26 cellular contexts compared by ENCODE assay signal in the genomic region with DNA sequence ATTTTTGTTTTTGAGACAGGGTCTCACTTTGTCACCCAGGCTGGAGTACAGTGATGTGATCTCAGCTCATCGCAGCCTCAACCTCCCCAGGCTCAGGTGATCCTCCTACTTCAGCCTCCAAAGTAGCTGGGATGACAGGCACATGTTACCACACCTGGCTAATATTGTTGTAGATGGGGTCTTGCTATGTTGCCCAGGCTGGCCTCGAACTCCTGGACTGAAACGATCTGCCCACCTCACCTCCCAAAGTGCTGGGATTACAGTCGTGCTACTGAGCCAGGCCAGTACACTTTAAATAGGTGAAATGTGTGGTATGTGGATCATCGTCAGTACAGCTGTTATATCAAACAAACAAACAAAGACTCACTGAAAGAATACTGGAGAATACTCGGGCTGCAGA. TPM values are rescaled to one million over a fixed set of nuclear protein-coding genes. Genes with fewer than 3 reads are reported as not detected.
DNase-seq lines count a peak whose midpoint lies in the region; ATAC-seq, FAIRE-seq and TF ChIP-seq lines count a peak whose summit lies in the region.
"Had no signal": no experiment of that assay in that cellular context is flagged by ENCODE, and none has a peak within 500 bp of the region (broad histone marks: within the 10 kb centered on the region; RNA-seq: fewer than 3 reads in every experiment).

No MANE protein-coding gene starts in this region.

- H3K9ac ChIP-seq in HepG2 (ENCODE audit: insufficient read depth, low read depth, low read length) (no peak overlapping the region), IMR-90 (ENCODE audit: low read depth, low read length) (no peak overlapping the region)
- H3K9ac ChIP-seq: BLaER1 treated with 17β-estradiol and CSF1 and Interleukin-3, amounts not matched to agents 10 nM and 100 nM; GM23248 had no signal

- no peak for TF ChIP-seq RAD21 in HepG2 (CRISPR knock-in tag; IDR thresholded peaks at IDR 0.05)
- no peak for TF ChIP-seq RAD21 in IMR-90 (IDR thresholded peaks at IDR 0.05; ENCODE audit: low read length)

- H3K56ac ChIP-seq in IMR-90 (ENCODE audit: extremely low read depth, insufficient read depth, low read length), result no peak overlapping the region

- no peak for DNase-seq in HepG2 (ENCODE audit: low spot score)
- DNase-seq in right lobe of liver, result no peak
- DNase-seq in IMR-90, result no peak
- no peak for DNase-seq in effector memory CD8-positive, alpha-beta T cell
- no peak for DNase-seq in central memory CD4-positive, alpha-beta T cell
- DNase-seq in adrenal gland, result no peak
- no peak for DNase-seq in GM12892 (ENCODE audit: insufficient read length)
- DNase-seq: 8988T; CD4-positive, CD25-positive, alpha-beta regulatory T cell; CD8-positive, alpha-beta memory T cell; COR-L47; DMS 273 treated with DMSO at 0.1 percent for 48 hours; DMS53; DND-41; EL; GM23248 had no signal

- H3K4me1 ChIP-seq in HepG2 (ENCODE audit: insufficient read depth, low read length), result peaks cover 13% of the 10 kb centered on the region
- no peaks in the 10 kb centered on the region for H3K4me1 ChIP-seq in right lobe of liver
- no peaks in the 10 kb centered on the region for H3K4me1 ChIP-seq in IMR-90 (ENCODE audit: control insufficient read depth, insufficient read depth, low read length)
- no peaks in the 10 kb centered on the region for H3K4me1 ChIP-seq in adrenal gland (replicated peaks in 1 of 2)
- H3K4me1 ChIP-seq: HAP-1 had no signal

- H3K27ac Mint-ChIP-seq in effector memory CD8-positive, alpha-beta T cell, result peak overlapping the region; percentile 20 to 88
- H3K27ac Mint-ChIP-seq: CD4-positive, CD25-positive, alpha-beta regulatory T cell; IgD-negative memory B cell had no signal

- CTCF ChIA-PET in HepG2 (lab: Yijun Ruan, JAX; ENCODE audit: low intra/inter-chr PET ratio, low total read pairs) (no interaction called here), IMR-90 (lab: Yijun Ruan, JAX) (interaction anchor here (0.7 kb wide), 1 partner anchor 45 kb away, joined by 9 read pairs; no protein-coding TSS in a partner anchor)

- H3K4me2 ChIP-seq in HepG2 (ENCODE audit: low read depth, low read length) (no peak overlapping the region), IMR-90 (ENCODE audit: low read depth, low read length) (no peak overlapping the region)

- no peak for FAIRE-seq in HepG2 (lab: Jason Lieb, UNC)
- FAIRE-seq in GM12892 (lab: Jason Lieb, UNC), result no peak
- FAIRE-seq: GM12878 had no signal

- no peak overlapping the region for H3K23ac ChIP-seq in IMR-90 (ENCODE audit: low read depth, low read length)

- peaks cover 7% of the 10 kb centered on the region; the same call in 1 of the 2 replicates for H3K9me1 ChIP-seq in IMR-90 (ENCODE audit: insufficient read depth, low read length)

- TF ChIP-seq POLR2A in HepG2 (IDR thresholded peaks at IDR 0.05; ENCODE audit: insufficient read depth in 1 of 2, low read depth in 2 of 2, low read length in 2 of 2) (no peak), right lobe of liver (IDR thresholded peaks at IDR 0.05) (no peak), IMR-90 (IDR thresholded peaks at IDR 0.05; ENCODE audit: low read depth, low read length) (no peak), adrenal gland (IDR thresholded peaks at IDR 0.05) (no peak), GM12892 (IDR thresholded peaks at IDR 0.05; ENCODE audit: low read depth, low read length) (no peak)

- POLR2A ChIA-PET in HepG2 (lab: Yijun Ruan, JAX), result no interaction called here
- POLR2A ChIA-PET in IMR-90 (lab: Charles Lee; ENCODE audit: unreplicated experiment), result no interaction called here

- dilution Hi-C loops in IMR-90 (cut with HindIII; ENCODE audit: low sequenced_read_pairs, unreplicated experiment), result no loop called here

- BruUV-seq in HepG2 (replicated peaks; lab: Mats Ljungman, UMichigan), result no TSS peak
- BruUV-seq in IMR-90 (replicated peaks; lab: Mats Ljungman, UMichigan), result no TSS peak

- no peak overlapping the region for H2BK15ac ChIP-seq in IMR-90 (ENCODE audit: low read depth, low read length)

- H3K9me3 ChIP-seq in HepG2 (ENCODE audit: low read length) (no peaks in the 10 kb centered on the region), right lobe of liver (no peaks in the 10 kb centered on the region), IMR-90 (ENCODE audit: control insufficient read depth, insufficient read depth, low read length) (no peaks in the 10 kb centered on the region), adrenal gland (replicated peaks in 1 of 3) (no peaks in the 10 kb centered on the region)
- H3K9me3 ChIP-seq: BLaER1 treated with 17β-estradiol and CSF1 and Interleukin-3, amounts not matched to agents 10 nM and 100 nM; HAP-1 had no signal

- peaks cover 4 to 16% of the 10 kb centered on the region in 2 experiments; a peak in 3 of 4 replicates for H3K79me1 ChIP-seq in IMR-90 (ENCODE audit: low read depth in 1 of 2, low read length in 2 of 2)

- H3K4ac ChIP-seq in IMR-90 (ENCODE audit: low read depth, low read length), result no peak overlapping the region

- peaks cover 9% of the 10 kb centered on the region for H3K36me3 Mint-ChIP-seq in effector memory CD8-positive, alpha-beta T cell (ENCODE audit: insufficient read depth)

- no peak overlapping the region for H2BK120ac ChIP-seq in IMR-90 (ENCODE audit: low read depth, low read length)

- no peak overlapping the region for H3K18ac ChIP-seq in IMR-90 (ENCODE audit: low read depth, low read length)

- H3K27me3 Mint-ChIP-seq in effector memory CD8-positive, alpha-beta T cell, result no peaks in the 10 kb centered on the region
- H3K27me3 Mint-ChIP-seq: CD4-positive, CD25-positive, alpha-beta regulatory T cell; CD8-positive, alpha-beta memory T cell; IgD-negative memory B cell had no signal

- peaks cover 17 to 37% of the 10 kb centered on the region in 2 donors for H3K4me1 Mint-ChIP-seq in effector memory CD8-positive, alpha-beta T cell (ENCODE audit: low read depth in 2 of 2)
- H3K4me1 Mint-ChIP-seq: CD4-positive, CD25-positive, alpha-beta regulatory T cell had no signal

- no peak overlapping the region for H3K4me3 Mint-ChIP-seq in effector memory CD8-positive, alpha-beta T cell
- H3K4me3 Mint-ChIP-seq: CD4-positive, CD25-positive, alpha-beta regulatory T cell; IgD-negative memory B cell had no signal

- intact Hi-C loops in HepG2 (cut with micrococcal nuclease; ENCODE audit: unreplicated experiment), result no loop called here
- intact Hi-C loops in right lobe of liver (cut with DNase I), result no loop called here
- intact Hi-C loops in IMR-90 (cut with micrococcal nuclease), result no loop called here
- intact Hi-C loops in adrenal gland (cut with DNase I), result no loop called here

- H2AK5ac ChIP-seq in IMR-90 (ENCODE audit: low read depth, low read length), result no peak overlapping the region

- H4K5ac ChIP-seq in IMR-90 (ENCODE audit: low read depth, low read length), result no peak overlapping the region

- H4K8ac ChIP-seq in IMR-90 (ENCODE audit: low read depth in 2 of 2, low read length in 2 of 2), result no peak overlapping the region

- H2AK9ac ChIP-seq in IMR-90 (replicated peaks; ENCODE audit: low read depth, low read length, poor library complexity), result no peak overlapping the region

- H3K27ac ChIP-seq in HepG2 (ENCODE audit: extremely low read length, insufficient read depth, low read length) (no peak overlapping the region), right lobe of liver (no peak overlapping the region), IMR-90 (ENCODE audit: insufficient read depth, low read length) (no peak overlapping the region), adrenal gland (no peak overlapping the region)
- H3K27ac ChIP-seq: GM23248, HL-60 had no signal

- H2BK20ac ChIP-seq in IMR-90 (ENCODE audit: low read depth, low read length), result no peak overlapping the region

- H2BK5ac ChIP-seq in IMR-90 (ENCODE audit: low read depth, low read length, poor library complexity, severe bottlenecking), result no peak overlapping the region

- H3K14ac ChIP-seq in IMR-90 (replicated peaks; ENCODE audit: low read depth, low read length), result no peak overlapping the region

- TF ChIP-seq EP300 in HepG2 (IDR thresholded peaks at IDR 0.05; ENCODE audit: low read depth in 2 of 2, low read length in 2 of 2) (no peak), HepG2 (CRISPR knock-in tag; IDR thresholded peaks at IDR 0.05; ENCODE audit: borderline replicate concordance) (no peak)

- H3K79me2 ChIP-seq in HepG2 (ENCODE audit: insufficient read depth, low read length), result no peaks in the 10 kb centered on the region

- H3K9me3 Mint-ChIP-seq in effector memory CD8-positive, alpha-beta T cell, result no peaks in the 10 kb centered on the region
- H3K9me3 Mint-ChIP-seq: CD4-positive, CD25-positive, alpha-beta regulatory T cell; CD8-positive, alpha-beta memory T cell; IgD-negative memory B cell had no signal

- TF ChIP-seq CTCF in HepG2 (CRISPR knock-in tag; IDR thresholded peaks at IDR 0.05) (no peak), right lobe of liver (IDR thresholded peaks at IDR 0.05) (no peak), IMR-90 (conservative IDR thresholded peaks at IDR 0.05; ENCODE audit: low read depth, low read length) (no peak), adrenal gland (IDR thresholded peaks at IDR 0.05) (no peak)

- no peak overlapping the region for H2AFZ ChIP-seq in HepG2 (ENCODE audit: low read length)
- H2AFZ ChIP-seq in IMR-90 (replicated peaks; ENCODE audit: low read length, poor library complexity), result peak overlapping the region; percentile 58
- H2AFZ ChIP-seq: GM23248 had no signal

- H4K20me1 ChIP-seq in HepG2 (ENCODE audit: insufficient read depth, low read length) (no peaks in the 10 kb centered on the region), IMR-90 (ENCODE audit: insufficient read depth, low read length) (no peaks in the 10 kb centered on the region)

- H3K4me3 ChIP-seq in HepG2 (replicated peaks in 1 of 3; ENCODE audit: insufficient read depth in 1 of 3, low read depth in 2 of 3, low read length in 3 of 3), result no peak overlapping the region
- H3K4me3 ChIP-seq in right lobe of liver, result no peak overlapping the region
- H3K4me3 ChIP-seq in IMR-90 (ENCODE audit: insufficient read depth, low read depth, low read length), result no peak overlapping the region
- no peak overlapping the region for H3K4me3 ChIP-seq in adrenal gland
- H3K4me3 ChIP-seq: BLaER1 treated with 17β-estradiol and CSF1 and Interleukin-3, amounts not matched to agents 10 nM and 100 nM; GM12878; GM23248; HAP-1 had no signal

- WGBS in HepG2 (ENCODE audit: low lambda C conversion rate), result 87% methylated on average over 6 of the region's 6 CpGs
- 90% methylated on average over 2 of the region's 6 CpGs for WGBS in right lobe of liver (ENCODE audit: insufficient coverage, low coverage, low lambda C conversion rate, missing lambda C conversion rate)
- WGBS in IMR-90 (ENCODE audit: extremely low coverage in 2 of 2, insufficient read length in 1 of 2), 2 experiments, result no CpG with 5 or more reads among the region's 6 CpGs
- 84 to 99% (median 90%) methylated on average over 6 of the region's 6 CpGs for WGBS in adrenal gland, 4 donors

- H3K36me3 ChIP-seq in HepG2 (replicated peaks in 1 of 2; ENCODE audit: control insufficient read depth in 1 of 2, insufficient read depth in 2 of 2, low read length in 2 of 2), result peaks cover 10 to 28% of the 10 kb centered on the region in 2 experiments; a peak in 4 of 5 replicates
- no peaks in the 10 kb centered on the region for H3K36me3 ChIP-seq in right lobe of liver
- 0 out of 2 replicates have a peak, but pooled peaks cover 2% of the 10 kb centered on the region for H3K36me3 ChIP-seq in IMR-90 (ENCODE audit: control insufficient read depth, insufficient read depth, low read length)
- no peaks in the 10 kb centered on the region for H3K36me3 ChIP-seq in adrenal gland (replicated peaks in 1 of 2)

- ATAC-seq in HepG2, result no peak
- no peak for ATAC-seq in right lobe of liver
- ATAC-seq in IMR-90 (ENCODE audit: low read depth), result no peak
- ATAC-seq in effector memory CD8-positive, alpha-beta T cell (replicated peaks), result no peak
- ATAC-seq: GM12878 had no signal

- in situ Hi-C loops in HepG2 (cut with HindIII; ENCODE audit: extremely low pct_ligation_motif_present, low pct_unique_long_range_greater_than_20kb), result no loop called here
- in situ Hi-C loops in IMR-90 (cut with MboI; ENCODE audit: low sequenced_read_pairs), result no loop called here

- H3K27me3 ChIP-seq in HepG2 (ENCODE audit: control insufficient read depth in 1 of 2, insufficient read depth in 2 of 2, low read length in 2 of 2) (no peaks in the 10 kb centered on the region), right lobe of liver (no peaks in the 10 kb centered on the region), IMR-90 (ENCODE audit: control insufficient read depth, insufficient read depth, low read length) (no peaks in the 10 kb centered on the region), adrenal gland (no peaks in the 10 kb centered on the region)
- H3K27me3 ChIP-seq: BLaER1 treated with 17β-estradiol and CSF1 and Interleukin-3, amounts not matched to agents 10 nM and 100 nM had no signal

- no peak overlapping the region for H4K91ac ChIP-seq in IMR-90 (ENCODE audit: insufficient read depth, low read depth, low read length)

RNA-seq across cellular contexts. Expression of gene GPR153, which starts 35.0 kb away (rescaled TPM):
- 0.27 and 0.31 TPM in 2 replicates for total RNA-seq in HepG2 (2016; rRNA removed; fragmentation: Illumina TruSeq; extraction: Trizol)
- 0.09 and 0.10 TPM in 2 replicates for total RNA-seq in HepG2 (2016; cell fraction: cytosol; rRNA removed; fragmentation: Illumina TruSeq; extraction: Trizol; ENCODE audit: low read depth)
- 0.12 and 0.28 TPM in 2 replicates for total RNA-seq in HepG2 (2016; cell fraction: insoluble cytoplasmic fraction; rRNA removed; fragmentation: Illumina TruSeq; extraction: Trizol)
- total RNA-seq in HepG2 (2016; cell fraction: membrane; rRNA removed; fragmentation: Illumina TruSeq; extraction: Trizol), result 0.34 TPM in 2 replicates
- total RNA-seq in HepG2 (2016; cell fraction: nucleus; rRNA removed; fragmentation: Illumina TruSeq; extraction: Trizol), result 0.31 TPM in 2 replicates
- polyA plus RNA-seq in HepG2 (2011; rRNA removed), result 0.22 and 0.44 TPM in 2 replicates
- polyA plus RNA-seq in HepG2 (2011; cell fraction: cytosol; rRNA removed), result 0.19 and 0.31 TPM in 2 replicates
- polyA plus RNA-seq in HepG2 (2011; cell fraction: nucleus; rRNA removed), result 0.50 and 0.85 TPM in 2 replicates
- 0.15 and 0.28 TPM in 2 replicates for polyA plus RNA-seq in HepG2 (2012)
- polyA plus RNA-seq in HepG2 (2016; cell fraction: cytosol; fragmentation: Illumina TruSeq; extraction: Trizol; ENCODE audit: low read depth), result 0.09 and 0.19 TPM in 2 replicates
- 0.29 and 0.35 TPM in 2 replicates for polyA plus RNA-seq in HepG2 (2016; cell fraction: insoluble cytoplasmic fraction; fragmentation: Illumina TruSeq; extraction: Trizol; ENCODE audit: low read depth)
- polyA plus RNA-seq in HepG2 (2016; cell fraction: membrane; fragmentation: Illumina TruSeq; extraction: Trizol; ENCODE audit: low read depth), result 0.34 and 0.41 TPM in 2 replicates
- 0.17 and 0.36 TPM in 2 replicates for polyA plus RNA-seq in HepG2 (2016; cell fraction: nucleus; fragmentation: Illumina TruSeq; extraction: Trizol; ENCODE audit: insufficient read depth, low read depth)
- 0.98 and 5.5 TPM in 2 replicates for polyA minus RNA-seq in HepG2 (2011; rRNA and poly(A)+ RNA removed; ENCODE audit: low replicate concordance)
- polyA minus RNA-seq in HepG2 (2011; cell fraction: cytosol; rRNA and poly(A)+ RNA removed), result 0.30 and 0.44 TPM in 2 replicates
- 0.25 and 0.26 TPM in 2 replicates for polyA minus RNA-seq in HepG2 (2011; cell fraction: nucleus; rRNA and poly(A)+ RNA removed)
- total RNA-seq in right lobe of liver, result 10 to 100 TPM in 1 of 6 experiments, 1 to 10 TPM in 5; 1.5 to 34.6 (median 6.6) TPM
- 1.7 and 1.8 TPM in 2 replicates for total RNA-seq in IMR-90 (2012; rRNA removed)
- 5.2 and 6.5 TPM in 2 replicates for polyA plus RNA-seq in IMR-90 (2012; rRNA removed)
- 4.8 and 9.2 TPM in 2 replicates for polyA plus RNA-seq in IMR-90 (2012; cell fraction: cytosol; rRNA removed)
- polyA plus RNA-seq in IMR-90 (2012; cell fraction: nucleus; rRNA removed; ENCODE audit: low replicate concordance), result 11.6 and 25.5 TPM in 2 replicates
- 1 to 10 TPM; 1.9 to 5.9 (median 3.1) TPM for total RNA-seq in adrenal gland
- 1 to 10 TPM in 2 of 3 donors, under 1 TPM in 1; 0.86 to 3.2 (median 2.4) TPM for polyA plus RNA-seq in adrenal gland
- polyA plus RNA-seq in GM12892 (2012; ENCODE audit: missing spikeins), result 1.9 TPM
- polyA plus RNA-seq: CD4-positive, CD25-positive, alpha-beta regulatory T cell had no signal

RNA-seq across cellular contexts. Expression of gene HES3, which starts 51.9 kb away (rescaled TPM):
- total RNA-seq in HepG2 (2016; rRNA removed; fragmentation: Illumina TruSeq; extraction: Trizol), result not detected in 2 replicates
- total RNA-seq in HepG2 (2016; cell fraction: cytosol; rRNA removed; fragmentation: Illumina TruSeq; extraction: Trizol; ENCODE audit: low read depth), result not detected in 2 replicates
- not detected in 2 replicates for total RNA-seq in HepG2 (2016; cell fraction: insoluble cytoplasmic fraction; rRNA removed; fragmentation: Illumina TruSeq; extraction: Trizol)
- not detected in 2 replicates for total RNA-seq in HepG2 (2016; cell fraction: membrane; rRNA removed; fragmentation: Illumina TruSeq; extraction: Trizol)
- total RNA-seq in HepG2 (2016; cell fraction: nucleus; rRNA removed; fragmentation: Illumina TruSeq; extraction: Trizol), result not detected in 2 replicates
- not detected in 2 replicates for polyA plus RNA-seq in HepG2 (2011; rRNA removed)
- polyA plus RNA-seq in HepG2 (2011; cell fraction: cytosol; rRNA removed), result not detected in 2 replicates
- not detected in 2 replicates for polyA plus RNA-seq in HepG2 (2011; cell fraction: nucleus; rRNA removed)
- not detected in 2 replicates for polyA plus RNA-seq in HepG2 (2012)
- polyA plus RNA-seq in HepG2 (2016; cell fraction: cytosol; fragmentation: Illumina TruSeq; extraction: Trizol; ENCODE audit: low read depth), result not detected in 2 replicates
- not detected in 2 replicates for polyA plus RNA-seq in HepG2 (2016; cell fraction: insoluble cytoplasmic fraction; fragmentation: Illumina TruSeq; extraction: Trizol; ENCODE audit: low read depth)
- not detected in 2 replicates for polyA plus RNA-seq in HepG2 (2016; cell fraction: membrane; fragmentation: Illumina TruSeq; extraction: Trizol; ENCODE audit: low read depth)
- not detected in 2 replicates for polyA plus RNA-seq in HepG2 (2016; cell fraction: nucleus; fragmentation: Illumina TruSeq; extraction: Trizol; ENCODE audit: insufficient read depth, low read depth)
- not detected in 2 replicates for polyA minus RNA-seq in HepG2 (2011; rRNA and poly(A)+ RNA removed; ENCODE audit: low replicate concordance)
- polyA minus RNA-seq in HepG2 (2011; cell fraction: cytosol; rRNA and poly(A)+ RNA removed), result not detected in 2 replicates
- polyA minus RNA-seq in HepG2 (2011; cell fraction: nucleus; rRNA and poly(A)+ RNA removed), result not detected in 2 replicates
- total RNA-seq in right lobe of liver, result not detected
- total RNA-seq in IMR-90 (2012; rRNA removed), result not detected in 2 replicates
- not detected in 2 replicates for polyA plus RNA-seq in IMR-90 (2012; rRNA removed)
- polyA plus RNA-seq in IMR-90 (2012; cell fraction: cytosol; rRNA removed), result not detected in 2 replicates
- not detected in 2 replicates for polyA plus RNA-seq in IMR-90 (2012; cell fraction: nucleus; rRNA removed; ENCODE audit: low replicate concordance)
- not detected for total RNA-seq in adrenal gland
- polyA plus RNA-seq in adrenal gland, result not detected
- polyA plus RNA-seq in GM12892 (2012; ENCODE audit: missing spikeins), result not detected
- total RNA-seq: A673; CD4-positive, CD25-positive, alpha-beta regulatory T cell; CD8-positive, alpha-beta memory T cell; G401; GM12878; GM23248; H4; HT1080 had no signal
- polyA plus RNA-seq: AG04450; CD4-positive, CD25-positive, alpha-beta regulatory T cell; CD8-positive, alpha-beta memory T cell; GM12878; GM23248; IgD-negative memory B cell had no signal
